11 cellular contexts compared by ENCODE assay signal in genomic region chr6:43812850-43813584, GRCh38. TPM values are rescaled to one million over a fixed set of nuclear protein-coding genes. Genes with fewer than 3 reads are reported as not detected.
DNase-seq lines count a peak whose midpoint lies in the region; ATAC-seq, FAIRE-seq and TF ChIP-seq lines count a peak whose summit lies in the region.
"Had no signal": no experiment of that assay in that cellular context is flagged by ENCODE, and none has a peak within 500 bp of the region (broad histone marks: within the 10 kb centered on the region; RNA-seq: fewer than 3 reads in every experiment).

No MANE protein-coding gene starts in this region.

- H3K79me2 ChIP-seq in K562 (ENCODE audit: control insufficient read depth, insufficient read depth, low read length) = no peaks in the 10 kb centered on the region

- in situ Hi-C loops in K562 (cut with MboI) = no loop called here

- H3K9ac ChIP-seq in K562 (ENCODE audit: insufficient read depth in 1 of 2, low read depth in 2 of 2, low read length in 2 of 2) = no peak overlapping the region

- H3K27ac ChIP-seq in K562 (ENCODE audit: extremely low read depth, low read depth, low read length) (no peak overlapping the region), RWPE1 (no peak overlapping the region), tibial nerve (peak overlapping the region in 1 of 4 donors; percentile 64)
- H3K27ac ChIP-seq in naive thymus-derived CD4-positive, alpha-beta T cell (ENCODE audit: low read depth, low read length) = no peak overlapping the region

- TF ChIP-seq POLR2A in K562 (conservative IDR thresholded peaks at IDR 0.05) = no peak
- TF ChIP-seq POLR2A in tibial nerve (IDR thresholded peaks at IDR 0.05) = no peak

- BruUV-seq in K562 (replicated peaks; lab: Mats Ljungman, UMichigan) = no TSS peak

- H3K9me1 ChIP-seq in K562 (ENCODE audit: control insufficient read depth, insufficient read depth, low read length) = no peaks in the 10 kb centered on the region

- TF ChIP-seq CTCF in K562 (IDR thresholded peaks at IDR 0.05 in 2 of 3, conservative IDR thresholded peaks at IDR 0.05 in 1 of 3; ENCODE audit: insufficient read depth in 2 of 3, low read depth in 1 of 3, low read length in 3 of 3) (no peak), RWPE1 (conservative IDR thresholded peaks at IDR 0.05; ENCODE audit: low read depth) (no peak), tibial nerve (IDR thresholded peaks at IDR 0.05) (no peak)

- TF ChIP-seq EP300 in K562 (IDR thresholded peaks at IDR 0.05; ENCODE audit: low read length) = no peak
- TF ChIP-seq EP300 in tibial nerve (IDR thresholded peaks at IDR 0.05) = no peak

- H3K27ac Mint-ChIP-seq in naive thymus-derived CD4-positive, alpha-beta T cell = peak overlapping the region in 1 of 9 donors; percentile 62

- CTCF ChIA-PET in K562 (lab: Yijun Ruan, JAX; ENCODE audit: low intra/inter-chr PET ratio) = no interaction called here
- CTCF ChIA-PET in naive thymus-derived CD4-positive, alpha-beta T cell (lab: Charles Lee) = no interaction called here
- CTCF ChIA-PET in RWPE1 (lab: Yijun Ruan, JAX) = interaction anchor here (1.3 kb wide), 1 partner anchor 16 kb away, joined by 4 read pairs; no protein-coding TSS in a partner anchor

- POLR2A ChIA-PET in K562 (lab: Yijun Ruan, JAX) (interaction anchor here (1.2 kb wide), 1 partner anchor 27 kb away, joined by 3 read pairs; no protein-coding TSS in a partner anchor), RWPE1 (lab: Yijun Ruan, JAX; ENCODE audit: low non-redundant PET) (no interaction called here)
- POLR2A ChIA-PET in naive thymus-derived CD4-positive, alpha-beta T cell (lab: Charles Lee) = no interaction called here

- H3K36me3 Mint-ChIP-seq in naive thymus-derived CD4-positive, alpha-beta T cell = no peaks in the 10 kb centered on the region

- H3K27me3 Mint-ChIP-seq in naive thymus-derived CD4-positive, alpha-beta T cell = peaks cover 0 to 8% (median 0%) of the 10 kb centered on the region in 5 donors

- H3K4me2 ChIP-seq in K562 (ENCODE audit: insufficient read depth, low read length) = no peak overlapping the region

- H2AFZ ChIP-seq in K562 (ENCODE audit: low read depth, low read length) = no peak overlapping the region

- DNase-seq in DMS53 treated with DMSO at 0.1 percent for 48 hours (lab: John Stamatoyannopoulos, UW; ENCODE audit: unreplicated experiment) = peak; percentile 38
- peak; percentile 85 for DNase-seq in LHCN-M2 (ENCODE audit: low read depth)
- no peak for DNase-seq in K562 (ENCODE audit: extremely low read depth in 1 of 4, low spot score in 3 of 4)
- DNase-seq in naive thymus-derived CD4-positive, alpha-beta T cell = no peak
- DNase-seq in RWPE1 (ENCODE audit: low spot score) = no peak
- DNase-seq in tibial nerve (ENCODE audit: low spot score in 2 of 2) = no peak
- DNase-seq: activated gamma-delta T cell; effector memory CD4-positive, alpha-beta T cell; NCI-H526 treated with DMSO at 0.1 percent for 48 hours had no signal

- no peak for ATAC-seq in K562
- peak; percentile 76 for ATAC-seq in naive thymus-derived CD4-positive, alpha-beta T cell
- no peak for ATAC-seq in HG03039 (IDR thresholded peaks at IDR 0.05; ENCODE audit: unreplicated experiment)
- no peak for ATAC-seq in activated CD4-positive, CD25-positive, alpha-beta regulatory T cell treated with anti-CD3 and anti-CD28 coated beads, Interleukin-2, amount 50 U/mL, for 24 hours

- intact Hi-C loops in K562 (cut with micrococcal nuclease) = no loop called here
- intact Hi-C loops in naive thymus-derived CD4-positive, alpha-beta T cell (cut with micrococcal nuclease) = no loop called here

- no peak for FAIRE-seq in K562 (lab: Jason Lieb, UNC)

- H3K4me1 ChIP-seq in K562 (replicated peaks in 1 of 2; ENCODE audit: control insufficient read depth in 2 of 2, insufficient read depth in 2 of 2, low read length in 2 of 2) = peaks cover 6 to 9% of the 10 kb centered on the region in 2 experiments; a peak in 4 of 5 replicates
- H3K4me1 ChIP-seq in naive thymus-derived CD4-positive, alpha-beta T cell (ENCODE audit: control insufficient read depth in 2 of 2, insufficient read depth in 2 of 2, low read length in 2 of 2) = peaks cover 0 to 8% of the 10 kb centered on the region in 2 donors
- no peaks in the 10 kb centered on the region for H3K4me1 ChIP-seq in tibial nerve

- no peak for TF ChIP-seq RAD21 in K562 (CRISPR knock-in tag; conservative IDR thresholded peaks at IDR 0.05 in 1 of 2, IDR thresholded peaks at IDR 0.05 in 1 of 2)

- H3K9me3 Mint-ChIP-seq in naive thymus-derived CD4-positive, alpha-beta T cell = no peaks in the 10 kb centered on the region

- WGBS in K562 (ENCODE audit: insufficient coverage, low coverage, missing lambda C conversion rate) = 38% methylated on average over 8 of the region's 8 CpGs
- whole genome bisulfite sequencing in tibial nerve, 2 donors = 63 to 65% methylated on average over 8 of the region's 8 CpGs

- H3K36me3 ChIP-seq in K562 (ENCODE audit: control insufficient read depth, insufficient read depth, low read length) (no peaks in the 10 kb centered on the region), tibial nerve (no peaks in the 10 kb centered on the region)
- no peaks in the 10 kb centered on the region for H3K36me3 ChIP-seq in naive thymus-derived CD4-positive, alpha-beta T cell (ENCODE audit: control insufficient read depth in 2 of 3, insufficient read depth in 3 of 3, low read length in 3 of 3)

- H3K4me3 ChIP-seq in K562 = no peak overlapping the region
- H3K4me3 ChIP-seq in naive thymus-derived CD4-positive, alpha-beta T cell (ENCODE audit: low read length) = no peak overlapping the region
- H3K4me3 ChIP-seq in tibial nerve = no peak overlapping the region

- H4K20me1 ChIP-seq in K562 (replicated peaks; ENCODE audit: control insufficient read depth, insufficient read depth, low read length) = no peaks in the 10 kb centered on the region

- H3K27me3 ChIP-seq in K562 (ENCODE audit: control insufficient read depth in 2 of 2, insufficient read depth in 2 of 2, low read length in 2 of 2) (no peaks in the 10 kb centered on the region), tibial nerve (no peaks in the 10 kb centered on the region)
- H3K27me3 ChIP-seq in naive thymus-derived CD4-positive, alpha-beta T cell (ENCODE audit: control insufficient read depth in 2 of 2, insufficient read depth in 2 of 2, low read length in 2 of 2) = no peaks in the 10 kb centered on the region

- H3K4me1 Mint-ChIP-seq in naive thymus-derived CD4-positive, alpha-beta T cell = peaks cover 0 to 24% (median 13%) of the 10 kb centered on the region in 7 donors

- peak overlapping the region in 2 of 10 donors; percentile 1 to 5 for H3K4me3 Mint-ChIP-seq in naive thymus-derived CD4-positive, alpha-beta T cell

- H3K9me3 ChIP-seq in K562 (replicated peaks; ENCODE audit: control insufficient read depth, insufficient read depth, low read depth, low read length) = no peaks in the 10 kb centered on the region
- no peaks in the 10 kb centered on the region for H3K9me3 ChIP-seq in naive thymus-derived CD4-positive, alpha-beta T cell (ENCODE audit: control insufficient read depth in 2 of 3, low read length in 3 of 3)
- H3K9me3 ChIP-seq in tibial nerve = no peaks in the 10 kb centered on the region

RNA-seq across cellular contexts. Expression of gene VEGFA, which starts 43.0 kb away (rescaled TPM):
- total RNA-seq in LHCN-M2 (2014; rRNA removed) (323 and 326 TPM in 2 replicates), K562 (2014; rRNA removed) (124 and 144 TPM in 2 replicates), K562 (2014; rRNA removed; fragmentation: Illumina TruSeq; extraction: Trizol) (66.5 and 70.7 TPM in 2 replicates), K562 (2015; rRNA removed; fragmentation: Illumina TruSeq; extraction: Trizol) (25.8 and 27.0 TPM in 2 replicates), K562 (2021) (131 and 159 TPM in 2 replicates), tibial nerve (100 to 1,000 TPM; 175 to 220 (median 177) TPM)
- 63.4 TPM for polyA plus RNA-seq in LHCN-M2 (2012)
- 511 and 945 TPM in 2 replicates for total RNA-seq in K562 (2011; cell fraction: chromatin; rRNA removed; ENCODE audit: low replicate concordance)
- total RNA-seq in K562 (2011; cell fraction: nucleolus; rRNA removed) = 536 and 553 TPM in 2 replicates
- total RNA-seq in K562 (2011; cell fraction: nucleoplasm; rRNA removed) = 559 and 592 TPM in 2 replicates
- polyA plus RNA-seq in K562 (2011; rRNA removed) (271 and 467 TPM in 2 replicates), K562 (2014; fragmentation: Illumina TruSeq; extraction: Trizol) (134 and 172 TPM in 2 replicates), K562 (2014; fragmentation: Nextera tagmentation; extraction: Ambion mirVana) (10 to 100 TPM; 14.0 to 16.0 TPM), K562 (2014; rRNA removed) (179 and 182 TPM in 2 replicates)
- polyA plus RNA-seq in K562 (2011; cell fraction: cytosol; rRNA removed) = 222 and 346 TPM in 2 replicates
- 1,880 and 1,961 TPM in 2 replicates for polyA plus RNA-seq in K562 (2011; cell fraction: nucleus; rRNA removed)
- polyA plus RNA-seq in K562 (2012) = 112 and 555 TPM in 2 replicates
- polyA minus RNA-seq in K562 (2011; rRNA and poly(A)+ RNA removed) = 359 and 374 TPM in 2 replicates
- 79.8 and 123 TPM in 2 replicates for polyA minus RNA-seq in K562 (2011; cell fraction: cytosol; rRNA and poly(A)+ RNA removed)
- 310 and 397 TPM in 2 replicates for polyA minus RNA-seq in K562 (2011; cell fraction: nucleus; rRNA and poly(A)+ RNA removed)
- total RNA-seq in naive thymus-derived CD4-positive, alpha-beta T cell = 10 to 100 TPM in 3 of 5 experiments, under 1 TPM in 2; 0.60 to 72.1 (median 19.4) TPM
- polyA plus RNA-seq in naive thymus-derived CD4-positive, alpha-beta T cell = under 1 TPM in 1 of 2 donors, not detected in 1; 0.26 TPM

Comparison
In these comparisons a context has a peak if more than half of its experiments do, and no peak if none do; other contexts are left out.
1. DNase-seq: peak in DMS53 treated with DMSO at 0.1 percent for 48 hours (single experiment) and LHCN-M2 (single experiment); none in K562 (0 of 4), naive thymus-derived CD4-positive, alpha-beta T cell (0 of 9), RWPE1 (single experiment) and tibial nerve (0 of 2).